ENCODE assay signal across 1 cellular context in the genomic region with DNA sequence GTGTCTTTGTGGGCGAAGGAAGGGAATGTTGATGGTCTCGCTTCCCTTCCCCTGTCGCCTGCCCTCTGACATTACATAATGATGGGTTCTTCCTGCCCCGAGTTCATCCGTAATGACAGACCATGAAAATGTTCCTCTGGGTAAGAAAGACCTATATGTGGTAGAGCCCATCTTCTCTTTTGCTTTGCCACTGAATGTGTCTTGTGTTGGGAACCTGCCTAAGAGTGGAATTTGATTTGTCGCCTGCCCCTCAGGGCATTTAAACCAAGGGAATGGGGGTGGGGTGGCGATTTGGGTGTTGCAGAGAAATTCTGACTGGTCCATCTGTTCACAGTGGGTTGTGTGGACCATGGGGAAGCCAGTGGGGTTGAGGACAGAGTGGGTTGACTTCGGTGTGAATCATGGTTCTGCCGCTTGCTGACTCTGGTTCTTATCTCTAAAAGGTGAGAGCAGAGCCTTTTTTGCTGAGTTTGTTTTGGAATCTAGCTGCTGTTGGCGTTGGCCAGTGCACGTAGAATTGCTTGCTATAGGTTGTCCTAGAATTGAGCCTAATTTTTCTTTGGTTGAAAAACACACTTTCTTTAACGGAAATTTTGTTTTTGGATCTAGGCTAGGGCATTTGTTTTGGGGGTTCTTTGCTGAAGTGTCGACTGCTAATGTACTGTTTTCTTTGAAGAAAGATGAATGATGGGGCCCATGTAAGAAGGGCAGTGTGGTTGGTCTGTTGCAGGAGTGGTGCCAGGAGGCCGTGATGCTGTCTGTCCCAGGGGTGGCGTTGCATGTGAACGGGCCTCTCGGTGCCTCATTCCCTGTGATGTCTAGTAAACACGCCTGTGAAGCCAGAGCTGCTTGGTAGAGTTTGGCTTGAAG.
TF ChIP-seq lines count a peak whose summit lies in the region.

No MANE protein-coding gene starts in this region.

TF ChIP-seq in A549, 52 proteins besides CTCF, POLR2A, EP300 and RAD21 (continued from another document):
- TF ChIP-seq, protein P1, sequence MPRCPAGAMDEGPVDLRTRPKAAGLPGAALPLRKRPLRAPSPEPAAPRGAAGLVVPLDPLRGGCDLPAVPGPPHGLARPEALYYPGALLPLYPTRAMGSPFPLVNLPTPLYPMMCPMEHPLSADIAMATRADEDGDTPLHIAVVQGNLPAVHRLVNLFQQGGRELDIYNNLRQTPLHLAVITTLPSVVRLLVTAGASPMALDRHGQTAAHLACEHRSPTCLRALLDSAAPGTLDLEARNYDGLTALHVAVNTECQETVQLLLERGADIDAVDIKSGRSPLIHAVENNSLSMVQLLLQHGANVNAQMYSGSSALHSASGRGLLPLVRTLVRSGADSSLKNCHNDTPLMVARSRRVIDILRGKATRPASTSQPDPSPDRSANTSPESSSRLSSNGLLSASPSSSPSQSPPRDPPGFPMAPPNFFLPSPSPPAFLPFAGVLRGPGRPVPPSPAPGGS (IDR thresholded peaks at IDR 0.05), result no peak
- TF ChIP-seq TFCP2L1 (CRISPR knock-in tag; IDR thresholded peaks at IDR 0.05), result no peak
- no peak for TF ChIP-seq POLR2AphosphoS2 (conservative IDR thresholded peaks at IDR 0.05; ENCODE audit: low read length)
- TF ChIP-seq FOSB (CRISPR knock-in tag; IDR thresholded peaks at IDR 0.05), result no peak
